In the genomic region with DNA sequence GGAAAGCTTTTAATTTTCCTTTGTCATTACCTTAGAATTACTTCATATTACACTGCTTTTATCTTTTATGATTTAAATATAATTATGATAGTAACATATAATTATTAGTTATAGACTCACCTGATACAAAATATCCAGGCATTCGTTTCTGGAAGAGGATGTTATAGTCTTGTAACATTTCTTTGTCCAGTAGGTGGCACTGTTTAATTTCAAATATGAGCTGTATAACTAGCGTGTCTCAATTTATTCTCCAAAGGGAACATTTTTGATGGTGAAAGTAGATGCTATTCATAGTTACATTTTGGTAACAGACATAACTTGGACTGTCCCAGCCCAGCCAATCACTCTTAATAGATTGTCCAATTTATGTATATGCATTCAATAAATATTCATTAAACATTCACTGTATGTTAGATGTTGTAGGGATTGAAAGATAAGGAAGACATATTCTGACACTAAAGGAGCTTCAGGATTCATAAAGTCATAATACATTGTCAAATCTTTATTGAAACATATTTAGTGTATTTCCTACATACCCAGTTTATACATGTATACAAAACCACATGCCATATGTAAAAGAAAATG, we compare ENCODE assay signal across 9 cellular contexts. TPM values are rescaled to one million over a fixed set of nuclear protein-coding genes. Genes with fewer than 3 reads are reported as not detected.
DNase-seq lines count a peak whose midpoint lies in the region; ATAC-seq and TF ChIP-seq lines count a peak whose summit lies in the region.
"Had no signal": no experiment of that assay in that cellular context is flagged by ENCODE, and none has a peak within 500 bp of the region (broad histone marks: within the 10 kb centered on the region; RNA-seq: fewer than 3 reads in every experiment).

No MANE protein-coding gene starts in this region.

- H3K27ac ChIP-seq in testis = no peak overlapping the region

- peak; percentile 78 for ATAC-seq in GM18505 (IDR thresholded peaks at IDR 0.05; ENCODE audit: unreplicated experiment)
- peak; percentile 59 for ATAC-seq in HG03039 (IDR thresholded peaks at IDR 0.05; ENCODE audit: unreplicated experiment)

- in situ Hi-C loops in astrocyte of the spinal cord (cut with HindIII; ENCODE audit: low sequenced_read_pairs) = no loop called here

- H3K4me3 ChIP-seq in AG09309 (ENCODE audit: control insufficient read depth, low read depth, low read length) = no peak overlapping the region
- no peak overlapping the region for H3K4me3 ChIP-seq in astrocyte of the spinal cord (ENCODE audit: low read depth, low read length)
- H3K4me3 ChIP-seq in testis = no peak overlapping the region
- H3K4me3 ChIP-seq: HAP-1 had no signal

- no peak overlapping the region for H3K27ac Mint-ChIP-seq in activated T-helper 1 cell treated with anti-CD3 and anti-CD28 coated beads, Interleukin-12 subunit alpha, Interleukin-12 subunit beta, Interleukin-2, Interleukin-4 antibody, amounts not matched to agents 30 ng/mL and 10 ng/mL and 1 ng/mL, durations not matched to agents 14 hours and 24 hours and 36 hours

- TF ChIP-seq CTCF in AG09309 (IDR thresholded peaks at IDR 0.05; ENCODE audit: control insufficient read depth, insufficient read depth, low read depth, low read length, missing control alignments) = peak; percentile 36
- peak; percentile 39 for TF ChIP-seq CTCF in astrocyte of the spinal cord (IDR thresholded peaks at IDR 0.05; ENCODE audit: low read depth, low read length)
- peak in 2 of 3 experiments; percentile 39 to 73 for TF ChIP-seq CTCF in testis (IDR thresholded peaks at IDR 0.05)

- no peaks in the 10 kb centered on the region for H3K36me3 ChIP-seq in testis (ENCODE audit: low read depth, missing control alignments)
- H3K36me3 ChIP-seq: HAP-1 had no signal

- H3K4me3 Mint-ChIP-seq in activated T-helper 1 cell treated with anti-CD3 and anti-CD28 coated beads, Interleukin-12 subunit alpha, Interleukin-12 subunit beta, Interleukin-2, Interleukin-4 antibody, amounts not matched to agents 30 ng/mL and 10 ng/mL and 1 ng/mL, durations not matched to agents 14 hours and 24 hours and 36 hours = no peak overlapping the region

- TF ChIP-seq POLR2A in GM18505 (IDR thresholded peaks at IDR 0.05; ENCODE audit: borderline replicate concordance, extremely low read depth, insufficient read depth, insufficient read length) = no peak
- TF ChIP-seq POLR2A in testis (IDR thresholded peaks at IDR 0.05) = no peak

- DNase-seq in AG09309 (ENCODE audit: low read depth) = peak; percentile 16
- peak; percentile 33 for DNase-seq in NCI-H226
- peak; percentile 68 for DNase-seq in astrocyte of the spinal cord (ENCODE audit: low read depth, low spot score)
- peak; percentile 48 for DNase-seq in iPS-NIHi11 (ENCODE audit: low spot score)
- DNase-seq in testis = no peak
- DNase-seq in activated T-helper 1 cell treated with anti-CD3 and anti-CD28 coated beads, Interleukin-12 subunit alpha, Interleukin-12 subunit beta, Interleukin-2, Interleukin-4 antibody, amounts not matched to agents 30 ng/mL and 10 ng/mL and 1 ng/mL, durations not matched to agents 14 hours and 24 hours and 36 hours (ENCODE audit: low spot score) = no peak

- 8 to 13% methylated on average over 2 of the region's 2 CpGs for WGBS in testis, 2 donors

- no peaks in the 10 kb centered on the region for H3K27me3 ChIP-seq in testis

- no peaks in the 10 kb centered on the region for H3K4me1 ChIP-seq in testis
- H3K4me1 ChIP-seq: HAP-1 had no signal

- H3K9me3 Mint-ChIP-seq in activated T-helper 1 cell treated with anti-CD3 and anti-CD28 coated beads, Interleukin-12 subunit alpha, Interleukin-12 subunit beta, Interleukin-2, Interleukin-4 antibody, amounts not matched to agents 30 ng/mL and 10 ng/mL and 1 ng/mL, durations not matched to agents 14 hours and 24 hours and 36 hours = no peaks in the 10 kb centered on the region

- no peaks in the 10 kb centered on the region for H3K4me1 Mint-ChIP-seq in activated T-helper 1 cell treated with anti-CD3 and anti-CD28 coated beads, Interleukin-12 subunit alpha, Interleukin-12 subunit beta, Interleukin-2, Interleukin-4 antibody, amounts not matched to agents 30 ng/mL and 10 ng/mL and 1 ng/mL, durations not matched to agents 14 hours and 24 hours and 36 hours (ENCODE audit: low read depth)

- intact Hi-C loops in testis (cut with DNase I; ENCODE audit: low total_unique reads) = no loop called here
- intact Hi-C loops in activated T-helper 1 cell treated with anti-CD3 and anti-CD28 coated beads, Interleukin-12 subunit alpha, Interleukin-12 subunit beta, Interleukin-2, Interleukin-4 antibody, amounts not matched to agents 30 ng/mL and 10 ng/mL and 1 ng/mL, durations not matched to agents 14 hours and 24 hours and 36 hours (cut with micrococcal nuclease) = loop anchor here (5.0 kb wide), 1 partner anchor 1697 kb away; no protein-coding TSS in a partner anchor

- H3K9me3 ChIP-seq in testis = no peaks in the 10 kb centered on the region
- H3K9me3 ChIP-seq: HAP-1 had no signal

- H3K27me3 Mint-ChIP-seq in activated T-helper 1 cell treated with anti-CD3 and anti-CD28 coated beads, Interleukin-12 subunit alpha, Interleukin-12 subunit beta, Interleukin-2, Interleukin-4 antibody, amounts not matched to agents 30 ng/mL and 10 ng/mL and 1 ng/mL, durations not matched to agents 14 hours and 24 hours and 36 hours (ENCODE audit: insufficient read depth) = peaks cover 2% of the 10 kb centered on the region

- no peaks in the 10 kb centered on the region for H3K36me3 Mint-ChIP-seq in activated T-helper 1 cell treated with anti-CD3 and anti-CD28 coated beads, Interleukin-12 subunit alpha, Interleukin-12 subunit beta, Interleukin-2, Interleukin-4 antibody, amounts not matched to agents 30 ng/mL and 10 ng/mL and 1 ng/mL, durations not matched to agents 14 hours and 24 hours and 36 hours (ENCODE audit: low read depth)

RNA-seq across cellular contexts. Expression of gene DAW1, which starts 19.2 kb away (rescaled TPM):
- 10 to 100 TPM; 25.2 to 31.2 TPM for total RNA-seq in testis
- polyA plus RNA-seq in testis (ENCODE audit: insufficient read depth, low read depth, low replicate concordance) = 105 TPM
- total RNA-seq in activated T-helper 1 cell treated with anti-CD3 and anti-CD28 coated beads, Interleukin-12 subunit alpha, Interleukin-12 subunit beta, Interleukin-2, Interleukin-4 antibody, amounts not matched to agents 30 ng/mL and 10 ng/mL and 1 ng/mL, durations not matched to agents 14 hours and 24 hours and 36 hours = not detected in 2 replicates

Comparison
In these comparisons a context has a peak if more than half of its experiments do, and no peak if none do; other contexts are left out.
1. DNase-seq: peak in AG09309 (single experiment), NCI-H226 (single experiment), astrocyte of the spinal cord (single experiment) and iPS-NIHi11 (single experiment); none in testis (single experiment) and activated T-helper 1 cell treated with anti-CD3 and anti-CD28 coated beads, Interleukin-12 subunit alpha, Interleukin-12 subunit beta, Interleukin-2, Interleukin-4 antibody, amounts not matched to agents 30 ng/mL and 10 ng/mL and 1 ng/mL, durations not matched to agents 14 hours and 24 hours and 36 hours (single experiment).
2. RNA of gene DAW1, which starts 19.2 kb away (total RNA-seq): 25.2 to 31.2 TPM in testis; not detected in activated T-helper 1 cell treated with anti-CD3 and anti-CD28 coated beads, Interleukin-12 subunit alpha, Interleukin-12 subunit beta, Interleukin-2, Interleukin-4 antibody, amounts not matched to agents 30 ng/mL and 10 ng/mL and 1 ng/mL, durations not matched to agents 14 hours and 24 hours and 36 hours; every median in the first group is over 10 times any median in the second.
3. Peak in every context shown above with its lines, with median percentiles within 50 percentile points of each other: CTCF ChIP-seq.